ENCODE assay signal across 10 cellular contexts in genomic region chr19:47082493-47082892, GRCh38.
"Had no signal": no experiment of that assay in that cellular context is flagged by ENCODE, and none has a peak within 500 bp of the region (broad histone marks: within the 10 kb centered on the region; RNA-seq: fewer than 3 reads in every experiment).

No MANE protein-coding gene starts in this region.

- FAIRE-seq: H1, H54 had no signal

- H3K4me3 ChIP-seq: GM23248, HAP-1 had no signal

- ATAC-seq: HCT116 had no signal

- H3K4me3 Mint-ChIP-seq: H9, HFFc6 had no signal

- H3K9me3 Mint-ChIP-seq: H9, HFFc6 had no signal

- H3K9ac ChIP-seq: GM23248 had no signal

- DNase-seq: GM23248, GOT3, H7, H9, HCEC 1CT, HFFc6 had no signal

- H3K4me1 ChIP-seq: HAP-1 had no signal

- H3K9me3 ChIP-seq: HAP-1 had no signal

- H3K27ac ChIP-seq: GM23248 had no signal

- H2AFZ ChIP-seq: GM23248 had no signal
